2 cellular contexts compared by ENCODE assay signal in genomic region chr3:98013428-98014349, GRCh38.
TF ChIP-seq lines count a peak whose summit lies in the region.

No MANE protein-coding gene starts in this region.

TF ChIP-seq in HEK293, 187 proteins besides CTCF, POLR2A, EP300 and RAD21:
- 0 out of 2 replicates have a peak, but pooled peaks have one; percentile 40 for TF ChIP-seq PRDM6 (tag by site-specific recombination; IDR thresholded peaks at IDR 0.05)
- TF ChIP-seq TRIM28 (IDR thresholded peaks at IDR 0.05; ENCODE audit: borderline replicate concordance, low read length), result no peak
- TF ChIP-seq ZNF366 (tag by site-specific recombination; conservative IDR thresholded peaks at IDR 0.05), result peak; percentile 31; the same call in 1 of the 2 replicates
- no peak for TF ChIP-seq ZNF837 (tag by site-specific recombination; IDR thresholded peaks at IDR 0.05)
- TF ChIP-seq ZNF571 (tag by site-specific recombination; IDR thresholded peaks at IDR 0.05), result no peak
- peak; percentile 51; the same call in 1 of the 2 replicates for TF ChIP-seq SP7 (tag by site-specific recombination; IDR thresholded peaks at IDR 0.05)
- TF ChIP-seq ZNF354C (tag by site-specific recombination; IDR thresholded peaks at IDR 0.05; ENCODE audit: borderline replicate concordance, low read depth), result no peak
- peak; percentile 31; the same call in 1 of the 2 replicates for TF ChIP-seq ZBTB17 (tag by site-specific recombination; IDR thresholded peaks at IDR 0.05)
- TF ChIP-seq PRDM10 (tag by site-specific recombination; IDR thresholded peaks at IDR 0.05), result peak; percentile 90
- no peak for TF ChIP-seq SP2 (tag by site-specific recombination; IDR thresholded peaks at IDR 0.05)

TF ChIP-seq in HepG2, 621 proteins besides CTCF, POLR2A, EP300 and RAD21:
- TF ChIP-seq KMT2A (CRISPR knock-in tag; IDR thresholded peaks at IDR 0.05), result no peak
- TF ChIP-seq MATR3 (CRISPR knock-in tag; IDR thresholded peaks at IDR 0.05), result no peak
- TF ChIP-seq ZFP36L2 (CRISPR knock-in tag; IDR thresholded peaks at IDR 0.05), result no peak
- TF ChIP-seq NCOR1 (IDR thresholded peaks at IDR 0.05; ENCODE audit: borderline replicate concordance, low read length), result no peak
- TF ChIP-seq ARID5B (CRISPR knock-in tag; IDR thresholded peaks at IDR 0.05), result peak; percentile 2; the same call in 1 of the 2 replicates
- TF ChIP-seq CEBPB (IDR thresholded peaks at IDR 0.05; ENCODE audit: borderline replicate concordance, low read depth, low read length), result peak; percentile 44; the same call in 1 of the 2 replicates
- TF ChIP-seq DMAP1 (CRISPR knock-in tag; IDR thresholded peaks at IDR 0.05), result no peak
- TF ChIP-seq ZNF207 (IDR thresholded peaks at IDR 0.05; ENCODE audit: borderline replicate concordance), result no peak
- TF ChIP-seq CCAR2 (optimal IDR thresholded peaks at IDR 0.05; ENCODE audit: low read depth, low read length), result no peak
- no peak for TF ChIP-seq CBX5 (CRISPR knock-in tag; IDR thresholded peaks at IDR 0.05; ENCODE audit: borderline replicate concordance)
- TF ChIP-seq ARID3A (IDR thresholded peaks at IDR 0.05; ENCODE audit: low read depth, low read length), result 0 out of 2 replicates have a peak, but pooled peaks have one; percentile 31
- TF ChIP-seq HNRNPK (IDR thresholded peaks at IDR 0.05; ENCODE audit: low read depth, low read length, poor library complexity, severe bottlenecking), result no peak
- no peak for TF ChIP-seq ZNF773 (CRISPR knock-in tag; IDR thresholded peaks at IDR 0.05; ENCODE audit: borderline replicate concordance)
- no peak for TF ChIP-seq CREB1 (IDR thresholded peaks at IDR 0.05)
- 0 out of 2 replicates have a peak, but pooled peaks have one; percentile 7 for TF ChIP-seq CREB1 (CRISPR knock-in tag; IDR thresholded peaks at IDR 0.05)
- no peak for TF ChIP-seq GABPA (IDR thresholded peaks at IDR 0.05; ENCODE audit: low read depth, low read length)
- no peak for TF ChIP-seq GABPA (CRISPR knock-in tag; IDR thresholded peaks at IDR 0.05; ENCODE audit: low read depth)
